Comparison of ENCODE assay signal across 9 cellular contexts in genomic region chr2:190180313-190181065, GRCh38.
DNase-seq lines count a peak whose midpoint lies in the region; ATAC-seq, FAIRE-seq and TF ChIP-seq lines count a peak whose summit lies in the region.
"Had no signal": no experiment of that assay in that cellular context is flagged by ENCODE, and none has a peak within 500 bp of the region (broad histone marks: within the 10 kb centered on the region; RNA-seq: fewer than 3 reads in every experiment).

No MANE protein-coding gene starts in this region.

- H3K9ac ChIP-seq in trophoblast cell (ENCODE audit: low read length): no peak overlapping the region

- DNase-seq in Ammon's horn (ENCODE audit: low spot score) (peak; percentile 68), GM18507 (ENCODE audit: extremely low spot score, insufficient read length, low read depth) (peak; percentile 60), NCI-H2171 treated with DMSO at 0.1 percent for 48 hours (lab: John Stamatoyannopoulos, UW) (peak; percentile 35), right atrium auricular region (ENCODE audit: low spot score) (peak; percentile 67), trophoblast cell (peak; percentile 48 to 65)
- no peak for DNase-seq in stimulated activated naive CD4-positive, alpha-beta T cell treated with Interleukin-2 at 50 U/mL for 16 hours (lab: John Stamatoyannopoulos, UW)

- no peak overlapping the region for H2BK5ac ChIP-seq in trophoblast cell (ENCODE audit: low read depth, low read length, poor library complexity)

- peak; percentile 78 for ATAC-seq in HG02840 (IDR thresholded peaks at IDR 0.05; ENCODE audit: low FRiP score, unreplicated experiment)

- H3K27ac Mint-ChIP-seq in activated naive CD8-positive, alpha-beta T cell: no peak overlapping the region

- H3K79me1 ChIP-seq in trophoblast cell (ENCODE audit: low read length): no peaks in the 10 kb centered on the region

- peaks cover 36% of the 10 kb centered on the region for H3K27me3 Mint-ChIP-seq in activated naive CD8-positive, alpha-beta T cell

- no peaks in the 10 kb centered on the region for H3K79me2 ChIP-seq in trophoblast cell (ENCODE audit: control insufficient read depth, insufficient read depth, low read length, poor library complexity)

- H3K9me3 Mint-ChIP-seq in activated naive CD8-positive, alpha-beta T cell (ENCODE audit: low read depth): no peaks in the 10 kb centered on the region

- H3K9me3 ChIP-seq in right atrium auricular region (no peaks in the 10 kb centered on the region), trophoblast cell (ENCODE audit: insufficient read depth, low read depth, low read length) (no peaks in the 10 kb centered on the region)

- TF ChIP-seq CTCF in right atrium auricular region (IDR thresholded peaks at IDR 0.05): peak; percentile 60 to 74

- peak overlapping the region; percentile 6 for H4K12ac ChIP-seq in trophoblast cell (ENCODE audit: low read depth, low read length)

- WGBS in trophoblast cell (ENCODE audit: extremely low coverage, insufficient coverage, insufficient read length): no CpG with 5 or more reads among the region's 76 CpGs

- H3K4me1 ChIP-seq in right atrium auricular region: peaks cover 0 to 36% of the 10 kb centered on the region in 2 donors
- H3K4me1 ChIP-seq in trophoblast cell (ENCODE audit: control insufficient read depth in 1 of 2, insufficient read depth in 2 of 2, low read length in 2 of 2): peaks cover 8 to 10% of the 10 kb centered on the region in 2 experiments

- H3K4me3 Mint-ChIP-seq in activated naive CD8-positive, alpha-beta T cell: peak overlapping the region; percentile 77

- no peaks in the 10 kb centered on the region for H3K27me3 ChIP-seq in right atrium auricular region
- H3K27me3 ChIP-seq in trophoblast cell (ENCODE audit: insufficient read depth, low read length): peaks cover 11% of the 10 kb centered on the region

- FAIRE-seq in GM18507 (lab: Jason Lieb, UNC): peak; percentile 88

- H3K4me1 Mint-ChIP-seq in activated naive CD8-positive, alpha-beta T cell (ENCODE audit: low read depth): peaks cover 12% of the 10 kb centered on the region

- no peak overlapping the region for H3K4ac ChIP-seq in trophoblast cell (ENCODE audit: low read depth, low read length)

- H3K4me3 ChIP-seq in right atrium auricular region (peak overlapping the region; percentile 50 to 76), trophoblast cell (ENCODE audit: low read depth, low read length) (peak overlapping the region; percentile 79)

- H2AFZ ChIP-seq in trophoblast cell (ENCODE audit: insufficient read depth, low read length, poor library complexity): peak overlapping the region; percentile 53

- H3K36me3 ChIP-seq in right atrium auricular region: no peaks in the 10 kb centered on the region
- H3K36me3 ChIP-seq in trophoblast cell (ENCODE audit: control insufficient read depth in 1 of 2, insufficient read depth in 2 of 2, low read length in 2 of 2): no peaks in the 10 kb centered on the region

- H3K23ac ChIP-seq in trophoblast cell (ENCODE audit: low read length): no peak overlapping the region

- H2BK120ac ChIP-seq in trophoblast cell (ENCODE audit: insufficient read depth, low read length, poor library complexity): no peak overlapping the region

- peak overlapping the region; percentile 37 for H3K18ac ChIP-seq in trophoblast cell (ENCODE audit: low read length)

- H3K14ac ChIP-seq in trophoblast cell (ENCODE audit: low read length): peak overlapping the region; percentile 28

- H2AK5ac ChIP-seq in trophoblast cell (ENCODE audit: low read length): no peak overlapping the region

- peak overlapping the region; percentile 20 for H4K91ac ChIP-seq in trophoblast cell (ENCODE audit: low read depth, low read length)

- peaks cover 7% of the 10 kb centered on the region for H3K36me3 Mint-ChIP-seq in activated naive CD8-positive, alpha-beta T cell

- peak overlapping the region; percentile 99 for H3K4me2 ChIP-seq in trophoblast cell (ENCODE audit: low read length)

- H2BK12ac ChIP-seq in trophoblast cell (ENCODE audit: low read length): no peak overlapping the region

- H3K27ac ChIP-seq in right atrium auricular region (peak overlapping the region; percentile 94 to 95), trophoblast cell (ENCODE audit: low read depth, low read length) (no peak overlapping the region)
- H3K27ac ChIP-seq: VCaP had no signal

- H4K8ac ChIP-seq in trophoblast cell (ENCODE audit: low read depth, low read length): peak overlapping the region; percentile 52
